Comparison of ENCODE assay signal across 27 cellular contexts in genomic region chr10:131934769-131935168, GRCh38. TPM values are rescaled to one million over a fixed set of nuclear protein-coding genes. Genes with fewer than 3 reads are reported as not detected.
DNase-seq lines count a peak whose midpoint lies in the region; ATAC-seq, FAIRE-seq and TF ChIP-seq lines count a peak whose summit lies in the region.
"Had no signal": no experiment of that assay in that cellular context is flagged by ENCODE, and none has a peak within 500 bp of the region (broad histone marks: within the 10 kb centered on the region; RNA-seq: fewer than 3 reads in every experiment).

No MANE protein-coding gene starts in this region.

- FAIRE-seq in endothelial cell of umbilical vein (lab: Jason Lieb, UNC) = peak; percentile 37
- FAIRE-seq: H1, pancreas had no signal

- POLR2A ChIA-PET in T-cell (lab: Charles Lee) (no interaction called here), endothelial cell of umbilical vein (lab: Charles Lee) (no interaction called here)

- peaks cover 0 to 14% of the 10 kb centered on the region in 2 experiments for H3K36me3 ChIP-seq in endothelial cell of umbilical vein (ENCODE audit: control insufficient read depth in 2 of 2, extremely low read depth in 1 of 2, insufficient read depth in 2 of 2, low read length in 2 of 2)
- peaks cover 10 to 54% (median 46%) of the 10 kb centered on the region in 4 donors for H3K36me3 ChIP-seq in stomach
- peaks cover 11% of the 10 kb centered on the region for H3K36me3 ChIP-seq in mammary epithelial cell (ENCODE audit: insufficient read depth, low read length)
- H3K36me3 ChIP-seq: SJCRH30 had no signal

- no peak for TF ChIP-seq POLR2A in endothelial cell of umbilical vein (IDR thresholded peaks at IDR 0.05; ENCODE audit: low read depth, low read length)
- TF ChIP-seq POLR2A in stomach (IDR thresholded peaks at IDR 0.05) = no peak

- no peaks in the 10 kb centered on the region for H3K27me3 Mint-ChIP-seq in activated naive CD4-positive, alpha-beta T cell treated with anti-CD3 and anti-CD28 coated beads, Interleukin-2, amount 50 U/mL, for 24 hours
- H3K27me3 Mint-ChIP-seq in T-cell = no peaks in the 10 kb centered on the region
- H3K27me3 Mint-ChIP-seq: activated CD4-positive, alpha-beta memory T cell treated with anti-CD3 and anti-CD28 coated beads for 36 hours; IgD-negative memory B cell had no signal

- TF ChIP-seq EP300 in stomach (IDR thresholded peaks at IDR 0.05) = no peak

- H3K9me3 ChIP-seq in endothelial cell of umbilical vein (replicated peaks; ENCODE audit: control insufficient read depth, insufficient read depth, low read length) (no peaks in the 10 kb centered on the region), stomach (no peaks in the 10 kb centered on the region), mammary epithelial cell (replicated peaks; ENCODE audit: insufficient read depth, low read length) (no peaks in the 10 kb centered on the region)
- H3K9me3 ChIP-seq: breast epithelium, lower lobe of right lung, MG63, pancreas, right lobe of liver, SJCRH30 had no signal

- 81 to 88% (median 85%) methylated on average over 8 of the region's 8 CpGs for WGBS in stomach, 5 donors
- 92% methylated on average over 5 of the region's 8 CpGs for WGBS in mammary epithelial cell (ENCODE audit: low coverage, missing lambda C conversion rate)

- H3K4me1 Mint-ChIP-seq in activated naive CD4-positive, alpha-beta T cell treated with anti-CD3 and anti-CD28 coated beads, Interleukin-2, amount 50 U/mL, for 24 hours = peaks cover 52% of the 10 kb centered on the region
- H3K4me1 Mint-ChIP-seq in T-cell = peaks cover 42 to 50% (median 46%) of the 10 kb centered on the region in 3 donors

- no peak overlapping the region for H3K4me3 ChIP-seq in endothelial cell of umbilical vein (replicated peaks in 1 of 3; ENCODE audit: insufficient read depth in 1 of 3, low read depth in 1 of 3, low read length in 3 of 3)
- H3K4me3 ChIP-seq in stomach = no peak overlapping the region
- no peak overlapping the region for H3K4me3 ChIP-seq in mammary epithelial cell (replicated peaks in 1 of 3; ENCODE audit: insufficient read depth in 1 of 3, low read depth in 2 of 3, low read length in 3 of 3)
- H3K4me3 ChIP-seq: breast epithelium, hepatocyte, lower lobe of right lung, MG63, pancreas, right lobe of liver, SJCRH30 had no signal

- intact Hi-C loops in endothelial cell of umbilical vein (cut with micrococcal nuclease) (no loop called here), stomach (cut with DNase I; ENCODE audit: low total_unique reads) (no loop called here), mammary epithelial cell (cut with micrococcal nuclease) (no loop called here)

- H3K27ac ChIP-seq in endothelial cell of umbilical vein (ENCODE audit: insufficient read depth, low read depth, low read length) (peak overlapping the region; percentile 13), stomach (no peak overlapping the region), mammary epithelial cell (ENCODE audit: insufficient read depth, low read depth, low read length) (no peak overlapping the region)
- H3K27ac ChIP-seq: hepatocyte, HL-60, lower lobe of right lung, pancreas, right lobe of liver, SJCRH30 had no signal

- H2AFZ ChIP-seq in endothelial cell of umbilical vein (ENCODE audit: low read depth, low read length) (no peak overlapping the region), mammary epithelial cell (ENCODE audit: low read depth, low read length) (no peak overlapping the region)
- H2AFZ ChIP-seq: hepatocyte had no signal

- TF ChIP-seq CTCF in endothelial cell of umbilical vein (IDR thresholded peaks at IDR 0.05; ENCODE audit: extremely low read depth in 1 of 2, insufficient read depth in 1 of 2, low read depth in 1 of 2, low read length in 2 of 2) (no peak), stomach (IDR thresholded peaks at IDR 0.05) (no peak), mammary epithelial cell (conservative IDR thresholded peaks at IDR 0.05 in 1 of 2, IDR thresholded peaks at IDR 0.05 in 1 of 2; ENCODE audit: extremely low read depth in 1 of 2, insufficient read depth in 1 of 2, low read depth in 1 of 2, low read length in 2 of 2) (no peak)

- ATAC-seq in activated naive CD4-positive, alpha-beta T cell treated with anti-CD3 and anti-CD28 coated beads, Interleukin-2, amount 50 U/mL, for 72 hours = no peak
- ATAC-seq in T-cell (replicated peaks in 1 of 4) (peak in 1 of 4 experiments; percentile 16), HG03520 (IDR thresholded peaks at IDR 0.05; ENCODE audit: unreplicated experiment) (no peak)
- ATAC-seq: activated T-cell treated with anti-CD3 and anti-CD28 coated beads, Interleukin-2, amount 50 U/mL, for 72 hours; lower lobe of right lung; PC-3 had no signal

- H3K4me2 ChIP-seq in endothelial cell of umbilical vein (ENCODE audit: insufficient read depth, low read length) (no peak overlapping the region), mammary epithelial cell (ENCODE audit: insufficient read depth, low read depth, low read length) (no peak overlapping the region)
- H3K4me2 ChIP-seq: hepatocyte had no signal

- CTCF ChIA-PET in T-cell (lab: Charles Lee) = no interaction called here
- CTCF ChIA-PET in endothelial cell of umbilical vein (lab: Charles Lee) = interaction anchor here (1.2 to 1.6 kb wide), 2 partner anchors 8 to 10 kb away, joined by 4 to 9 read pairs; no protein-coding TSS in a partner anchor
- CTCF ChIA-PET in mammary epithelial cell (lab: Charles Lee; ENCODE audit: low non-redundant PET) = no interaction called here

- no TSS peak for BruUV-seq in endothelial cell of umbilical vein (replicated peaks; lab: Mats Ljungman, UMichigan)
- no TSS peak for BruUV-seq in mammary epithelial cell (replicated peaks; lab: Mats Ljungman, UMichigan)

- H3K4me3 Mint-ChIP-seq in activated naive CD4-positive, alpha-beta T cell treated with anti-CD3 and anti-CD28 coated beads, Interleukin-2, amount 50 U/mL, for 24 hours = no peak overlapping the region
- no peak overlapping the region for H3K4me3 Mint-ChIP-seq in T-cell
- H3K4me3 Mint-ChIP-seq: activated CD4-positive, alpha-beta memory T cell treated with anti-CD3 and anti-CD28 coated beads for 36 hours; activated T-cell treated with anti-CD3 and anti-CD28 coated beads, Interleukin-2, amount 50 U/mL, for 72 hours; IgD-negative memory B cell had no signal

- H3K9me1 ChIP-seq in endothelial cell of umbilical vein (replicated peaks; ENCODE audit: control insufficient read depth, extremely low read depth, insufficient read depth, low read length) = no peaks in the 10 kb centered on the region

- H3K79me2 ChIP-seq in endothelial cell of umbilical vein (ENCODE audit: control insufficient read depth, insufficient read depth, low read length) (peaks cover 69% of the 10 kb centered on the region), mammary epithelial cell (ENCODE audit: insufficient read depth, low read length) (peaks cover 90% of the 10 kb centered on the region)

- in situ Hi-C loops in mammary epithelial cell (cut with MboI; ENCODE audit: low sequenced_read_pairs in 2 of 2) = no loop called here

- peaks cover 5% of the 10 kb centered on the region for H3K36me3 Mint-ChIP-seq in activated naive CD4-positive, alpha-beta T cell treated with anti-CD3 and anti-CD28 coated beads, Interleukin-2, amount 50 U/mL, for 24 hours
- H3K36me3 Mint-ChIP-seq in activated naive CD4-positive, alpha-beta T cell treated with anti-CD3 and anti-CD28 coated beads, Interleukin-2, amount 50 U/mL, for 72 hours = peaks cover 3 to 4% of the 10 kb centered on the region in 2 donors
- peaks cover 16% of the 10 kb centered on the region for H3K36me3 Mint-ChIP-seq in T-cell
- H3K36me3 Mint-ChIP-seq: IgD-negative memory B cell had no signal

- H3K9ac ChIP-seq in endothelial cell of umbilical vein (replicated peaks; ENCODE audit: extremely low read depth, insufficient read depth, low read length) (no peak overlapping the region), mammary epithelial cell (ENCODE audit: insufficient read depth, low read length) (no peak overlapping the region)

- peak overlapping the region; percentile 41 for H3K27ac Mint-ChIP-seq in activated naive CD4-positive, alpha-beta T cell treated with anti-CD3 and anti-CD28 coated beads, Interleukin-2, amount 50 U/mL, for 24 hours
- H3K27ac Mint-ChIP-seq in activated naive CD4-positive, alpha-beta T cell treated with anti-CD3 and anti-CD28 coated beads, Interleukin-2, amount 50 U/mL, for 72 hours = peak overlapping the region in 1 of 2 donors; percentile 25
- H3K27ac Mint-ChIP-seq in T-cell = peak overlapping the region; percentile 49 to 74
- H3K27ac Mint-ChIP-seq: activated CD4-positive, alpha-beta memory T cell treated with anti-CD3 and anti-CD28 coated beads for 36 hours; activated T-cell treated with anti-CD3 and anti-CD28 coated beads, Interleukin-2, amount 50 U/mL, for 72 hours; IgD-negative memory B cell had no signal

- H3K27me3 ChIP-seq in endothelial cell of umbilical vein (ENCODE audit: control insufficient read depth in 2 of 2, insufficient read depth in 2 of 2, low read length in 2 of 2) (no peaks in the 10 kb centered on the region), stomach (no peaks in the 10 kb centered on the region), mammary epithelial cell (ENCODE audit: insufficient read depth, low read length) (no peaks in the 10 kb centered on the region)
- H3K27me3 ChIP-seq: breast epithelium, hepatocyte, MG63, pancreas, right lobe of liver, SJCRH30 had no signal

- no peaks in the 10 kb centered on the region for H3K9me3 Mint-ChIP-seq in activated naive CD4-positive, alpha-beta T cell treated with anti-CD3 and anti-CD28 coated beads, Interleukin-2, amount 50 U/mL, for 24 hours
- H3K9me3 Mint-ChIP-seq in activated naive CD4-positive, alpha-beta T cell treated with anti-CD3 and anti-CD28 coated beads, Interleukin-2, amount 50 U/mL, for 72 hours = no peaks in the 10 kb centered on the region
- H3K9me3 Mint-ChIP-seq in T-cell = no peaks in the 10 kb centered on the region
- H3K9me3 Mint-ChIP-seq: activated CD4-positive, alpha-beta memory T cell treated with anti-CD3 and anti-CD28 coated beads for 36 hours; activated T-cell treated with anti-CD3 and anti-CD28 coated beads, Interleukin-2, amount 50 U/mL, for 72 hours; IgD-negative memory B cell had no signal

- no peak for DNase-seq in activated naive CD4-positive, alpha-beta T cell treated with anti-CD3 and anti-CD28 coated beads, Interleukin-2, amount 50 U/mL, for 72 hours (ENCODE audit: low spot score in 2 of 2)
- no peak for DNase-seq in T-cell
- DNase-seq in endothelial cell of umbilical vein (ENCODE audit: low read depth, low spot score) = no peak
- peak; percentile 20 for DNase-seq in stomach
- DNase-seq in NCI-H146 (lab: John Stamatoyannopoulos, UW) = no peak
- DNase-seq in mammary epithelial cell = no peak
- DNase-seq: activated CD4-positive, alpha-beta memory T cell treated with anti-CD3 and anti-CD28 coated beads for 36 hours; activated T-cell treated with anti-CD3 and anti-CD28 coated beads, Interleukin-2, amount 50 U/mL, for 72 hours; erythroblast; foreskin melanocyte; islet precursor cell; lower lobe of right lung; MG63; NCI-H1694; NCI-H774; PC-3; SJCRH30; T-helper 2 cell had no signal

- no peaks in the 10 kb centered on the region for H4K20me1 ChIP-seq in endothelial cell of umbilical vein (replicated peaks; ENCODE audit: control insufficient read depth, extremely low read depth, insufficient read depth, low read length)
- H4K20me1 ChIP-seq in mammary epithelial cell (ENCODE audit: insufficient read depth, low read length) = peaks cover 3% of the 10 kb centered on the region

- dilution Hi-C loops in endothelial cell of umbilical vein (cut with MboI; ENCODE audit: extremely low pct_ligation_motif_present, low sequenced_read_pairs) (no loop called here), mammary epithelial cell (cut with HindIII; ENCODE audit: low sequenced_read_pairs) (no loop called here)

- H3K4me1 ChIP-seq in endothelial cell of umbilical vein (ENCODE audit: control insufficient read depth, extremely low read depth, insufficient read depth, low read length) = peaks cover 26% of the 10 kb centered on the region
- H3K4me1 ChIP-seq in stomach = peaks cover 0 to 41% (median 22%) of the 10 kb centered on the region in 4 donors
- no peaks in the 10 kb centered on the region for H3K4me1 ChIP-seq in mammary epithelial cell (ENCODE audit: insufficient read depth, low read length)
- H3K4me1 ChIP-seq: breast epithelium, right lobe of liver, SJCRH30 had no signal

RNA-seq across cellular contexts. Expression of gene PPP2R2D, which starts 34.0 kb away (rescaled TPM):
- total RNA-seq in activated naive CD4-positive, alpha-beta T cell treated with anti-CD3 and anti-CD28 coated beads, Interleukin-2, amount 50 U/mL, for 72 hours = 10 to 100 TPM; 36.2 to 41.6 TPM
- total RNA-seq in T-cell (10 to 100 TPM; 37.3 to 45.0 (median 43.0) TPM), endothelial cell of umbilical vein (33.9 and 36.3 TPM in 2 replicates), stomach (10 to 100 TPM; 35.8 to 96.7 (median 43.7) TPM), mammary epithelial cell (10 to 100 TPM; 33.7 to 36.5 TPM)
- polyA plus RNA-seq in endothelial cell of umbilical vein (27.8 and 29.9 TPM in 2 replicates), stomach (10 to 100 TPM; 15.6 to 18.9 (median 17.7) TPM), mammary epithelial cell (42.4 TPM)
- polyA plus RNA-seq in endothelial cell of umbilical vein (2011; cell fraction: cytosol; rRNA removed) = 36.2 and 42.3 TPM in 2 replicates
- 63.6 and 63.8 TPM in 2 replicates for polyA plus RNA-seq in endothelial cell of umbilical vein (2011; cell fraction: nucleus; rRNA removed)
- polyA plus RNA-seq in endothelial cell of umbilical vein (2012) = 36.3 and 38.9 TPM in 2 replicates
- polyA minus RNA-seq in endothelial cell of umbilical vein (38.5 and 41.4 TPM in 2 replicates), mammary epithelial cell (63.3 TPM)
- polyA minus RNA-seq in endothelial cell of umbilical vein (2011; cell fraction: cytosol; rRNA and poly(A)+ RNA removed) = 19.3 TPM
- polyA minus RNA-seq in endothelial cell of umbilical vein (2011; cell fraction: nucleus; rRNA and poly(A)+ RNA removed) = 32.3 and 34.4 TPM in 2 replicates

RNA-seq across cellular contexts. Expression of gene BNIP3, which starts 47.0 kb away (rescaled TPM):
- total RNA-seq in activated naive CD4-positive, alpha-beta T cell treated with anti-CD3 and anti-CD28 coated beads, Interleukin-2, amount 50 U/mL, for 72 hours = 100 to 1,000 TPM in 1 of 2 donors, 10 to 100 TPM in 1; 21.4 to 182 TPM
- total RNA-seq in T-cell (10 to 100 TPM; 23.9 to 30.2 (median 27.8) TPM), endothelial cell of umbilical vein (40.1 and 51.4 TPM in 2 replicates), stomach (10 to 100 TPM in 4 of 5 donors, 1 to 10 TPM in 1; 9.8 to 81.7 (median 21.5) TPM), mammary epithelial cell (10 to 100 TPM; 50.8 to 65.2 TPM)
- polyA plus RNA-seq in endothelial cell of umbilical vein (40.3 and 53.3 TPM in 2 replicates), stomach (10 to 100 TPM; 19.5 to 31.5 (median 22.5) TPM), mammary epithelial cell (102 TPM)
- polyA plus RNA-seq in endothelial cell of umbilical vein (2011; cell fraction: cytosol; rRNA removed) = 43.5 and 45.3 TPM in 2 replicates
- 33.6 and 40.6 TPM in 2 replicates for polyA plus RNA-seq in endothelial cell of umbilical vein (2011; cell fraction: nucleus; rRNA removed)
- 51.6 and 57.8 TPM in 2 replicates for polyA plus RNA-seq in endothelial cell of umbilical vein (2012)
- polyA minus RNA-seq in endothelial cell of umbilical vein (16.5 and 21.1 TPM in 2 replicates), mammary epithelial cell (55.5 TPM)
- 8.6 TPM for polyA minus RNA-seq in endothelial cell of umbilical vein (2011; cell fraction: cytosol; rRNA and poly(A)+ RNA removed)
- 10.5 and 14.1 TPM in 2 replicates for polyA minus RNA-seq in endothelial cell of umbilical vein (2011; cell fraction: nucleus; rRNA and poly(A)+ RNA removed)
